In genomic region chr13:21798181-21798580, GRCh38 we compare ENCODE assay signal across 35 cellular contexts.
"Had no signal": no experiment of that assay in that cellular context is flagged by ENCODE, and none has a peak within 500 bp of the region (broad histone marks: within the 10 kb centered on the region; RNA-seq: fewer than 3 reads in every experiment).

No MANE protein-coding gene starts in this region.

- H3K9me3 ChIP-seq: MG63 had no signal

- H3K36me3 ChIP-seq: MG63 had no signal

- H3K4me3 ChIP-seq: MG63 had no signal

- H3K27me3 ChIP-seq: MG63 had no signal

- DNase-seq: Kasumi-1, MG63, MM.1S, MV-4-11, NCI-H1048, NCI-H1092, NCI-H1092 treated with DMSO at 0.1 percent for 48 hours, NCI-H1105, NCI-H1105 treated with DMSO at 0.1 percent for 48 hours, NCI-H1417, NCI-H1417 treated with DMSO at 0.1 percent for 48 hours, NCI-H1436, NCI-H1436 treated with DMSO at 0.1 percent for 48 hours, NCI-H146, NCI-H1694, NCI-H1694 treated with DMSO at 0.1 percent for 48 hours, NCI-H187, NCI-H187 treated with DMSO at 0.1 percent for 48 hours, NCI-H1930, NCI-H2029, NCI-H2029 treated with DMSO at 0.1 percent for 48 hours, NCI-H2081, NCI-H2081 treated with DMSO at 0.1 percent for 48 hours, NCI-H2107, NCI-H2171, NCI-H2171 treated with DMSO at 0.1 percent for 48 hours, NCI-H2227 treated with DMSO at 0.1 percent for 48 hours, NCI-H226, NCI-H345, NCI-H446, NCI-H446 treated with DMSO at 0.1 percent for 48 hours, NCI-H510A, NCI-H510A treated with DMSO at 0.1 percent for 48 hours, NCI-H524, NCI-H524 treated with DMSO at 0.1 percent for 48 hours had no signal
